22 cellular contexts compared by ENCODE assay signal in the genomic region with DNA sequence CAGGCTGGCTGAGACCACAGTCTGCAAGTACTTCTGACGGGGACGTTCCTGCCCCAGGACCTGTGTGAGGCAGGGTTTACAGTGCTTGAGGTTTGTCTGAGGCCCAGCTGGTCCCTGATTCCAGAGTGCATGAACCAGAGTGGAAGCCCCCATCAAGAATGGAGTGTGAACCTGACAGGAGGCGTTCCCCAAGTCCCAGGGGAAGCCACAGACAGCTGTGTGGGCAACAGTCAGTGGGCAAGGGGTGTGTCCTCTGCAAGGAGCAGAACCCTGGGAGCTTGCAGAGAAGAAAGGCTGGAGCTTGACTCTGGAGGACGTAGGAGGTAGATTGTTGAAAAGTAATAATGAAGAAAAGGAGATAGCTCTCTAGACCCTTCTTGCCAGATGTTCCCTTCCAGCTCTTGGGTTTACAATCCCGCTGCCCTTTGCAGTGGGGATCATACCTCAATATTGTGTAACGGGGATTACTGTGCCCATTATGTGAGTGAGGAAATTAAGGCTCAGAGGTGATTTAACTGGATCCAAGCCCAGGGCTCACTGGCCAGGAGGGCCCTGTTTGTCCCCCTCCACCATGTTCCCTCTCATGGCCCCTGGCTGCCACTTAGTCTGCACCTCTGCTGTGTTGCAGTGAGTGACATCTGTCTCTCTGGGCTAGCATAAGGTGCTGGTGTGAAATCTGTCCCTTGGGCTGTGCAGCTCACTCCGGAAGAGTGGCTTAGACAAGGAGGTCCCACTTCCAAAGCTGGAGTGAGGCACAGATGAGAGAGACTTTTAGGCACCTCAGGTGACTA. TPM values are rescaled to one million over a fixed set of nuclear protein-coding genes. Genes with fewer than 3 reads are reported as not detected.
DNase-seq lines count a peak whose midpoint lies in the region; ATAC-seq and TF ChIP-seq lines count a peak whose summit lies in the region.
"Had no signal": no experiment of that assay in that cellular context is flagged by ENCODE, and none has a peak within 500 bp of the region (broad histone marks: within the 10 kb centered on the region; RNA-seq: fewer than 3 reads in every experiment).

No MANE protein-coding gene starts in this region.

- no peak overlapping the region for H2BK12ac ChIP-seq in neuronal stem cell (ENCODE audit: low read length)

- peaks cover 8 to 9% of the 10 kb centered on the region in 2 donors for H3K9me3 ChIP-seq in neuronal stem cell (replicated peaks in 1 of 2; ENCODE audit: control insufficient read depth in 2 of 2, insufficient read depth in 1 of 2, low read depth in 1 of 2, low read length in 2 of 2)

- no peak overlapping the region for H3K27ac ChIP-seq in neuronal stem cell (replicated peaks; ENCODE audit: low read length)
- H3K27ac ChIP-seq: 22Rv1 had no signal

- H4K8ac ChIP-seq in neuronal stem cell (ENCODE audit: low read depth, low read length) = no peak overlapping the region

- no peak overlapping the region for H3K18ac ChIP-seq in neuronal stem cell (ENCODE audit: low read length)

- peaks cover 3% of the 10 kb centered on the region in 2 donors for H3K4me1 ChIP-seq in neuronal stem cell (ENCODE audit: control insufficient read depth in 2 of 2, insufficient read depth in 1 of 2, low read depth in 1 of 2, low read length in 2 of 2)

- H3K27me3 Mint-ChIP-seq in dendritic cell treated with granulocyte-macrophage colony-stimulating factor and Interleukin-4, amounts not matched to agents 40 ng/mL and 50 ng/mL, for 4 days = no peaks in the 10 kb centered on the region
- H3K27me3 Mint-ChIP-seq in mesothelial cell of epicardium (ENCODE audit: low read depth) = no peaks in the 10 kb centered on the region
- H3K27me3 Mint-ChIP-seq: CD8-positive, alpha-beta memory T cell; IgD-negative memory B cell had no signal

- H3K79me1 ChIP-seq in neuronal stem cell (ENCODE audit: low read depth, low read length) = peaks cover 3% of the 10 kb centered on the region

- H2BK120ac ChIP-seq in neuronal stem cell (ENCODE audit: low read depth, low read length) = no peak overlapping the region

- H3K23ac ChIP-seq in neuronal stem cell (ENCODE audit: low read depth, low read length, poor library complexity) = peak overlapping the region; percentile 31

- H3K36me3 Mint-ChIP-seq in dendritic cell treated with granulocyte-macrophage colony-stimulating factor and Interleukin-4, amounts not matched to agents 40 ng/mL and 50 ng/mL, for 4 days (ENCODE audit: low read depth) = peaks cover 73% of the 10 kb centered on the region
- H3K36me3 Mint-ChIP-seq in mesothelial cell of epicardium = peaks cover 57% of the 10 kb centered on the region

- H3K27me3 ChIP-seq in neuronal stem cell (ENCODE audit: control insufficient read depth in 3 of 3, insufficient read depth in 3 of 3, low read depth in 1 of 3, low read length in 3 of 3) = no peaks in the 10 kb centered on the region

- H2AK5ac ChIP-seq in neuronal stem cell (ENCODE audit: low read depth, low read length) = no peak overlapping the region

- no peak for ATAC-seq in left lobe of liver
- ATAC-seq in GM19035 (IDR thresholded peaks at IDR 0.05; ENCODE audit: unreplicated experiment) = no peak
- ATAC-seq: SK-N-SH treated with all-trans-retinoic acid at 6 μM for 48 hours had no signal

- no peak overlapping the region for H2AFZ ChIP-seq in neuronal stem cell (ENCODE audit: low read length)

- peaks cover 43 to 62% of the 10 kb centered on the region in 2 donors for H3K36me3 ChIP-seq in neuronal stem cell (replicated peaks in 1 of 2; ENCODE audit: control insufficient read depth in 2 of 2, insufficient read depth in 2 of 2, low read length in 2 of 2)

- H3K4me1 Mint-ChIP-seq in dendritic cell treated with granulocyte-macrophage colony-stimulating factor and Interleukin-4, amounts not matched to agents 40 ng/mL and 50 ng/mL, for 4 days (ENCODE audit: low read depth) = peaks cover 43% of the 10 kb centered on the region
- H3K4me1 Mint-ChIP-seq in mesothelial cell of epicardium = peaks cover 7% of the 10 kb centered on the region

- peak overlapping the region; percentile 5 for H3K27ac Mint-ChIP-seq in dendritic cell treated with granulocyte-macrophage colony-stimulating factor and Interleukin-4, amounts not matched to agents 40 ng/mL and 50 ng/mL, for 4 days
- no peak overlapping the region for H3K27ac Mint-ChIP-seq in mesothelial cell of epicardium
- H3K27ac Mint-ChIP-seq: IgD-negative memory B cell had no signal

- H3K14ac ChIP-seq in neuronal stem cell (ENCODE audit: low read length) = no peak overlapping the region

- peaks cover 13% of the 10 kb centered on the region for H3K9me3 Mint-ChIP-seq in dendritic cell treated with granulocyte-macrophage colony-stimulating factor and Interleukin-4, amounts not matched to agents 40 ng/mL and 50 ng/mL, for 4 days
- H3K9me3 Mint-ChIP-seq in mesothelial cell of epicardium = peaks cover 21% of the 10 kb centered on the region

- H3K4me2 ChIP-seq in neuronal stem cell (ENCODE audit: insufficient read depth, low read length, poor library complexity, severe bottlenecking) = no peak overlapping the region

- WGBS in neuronal stem cell (ENCODE audit: extremely low coverage in 2 of 2, insufficient read length in 2 of 2, insufficient replicate concordance in 1 of 2), 2 donors = no CpG with 5 or more reads among the region's 7 CpGs

- peak overlapping the region; percentile 25 for H3K9ac ChIP-seq in neuronal stem cell (ENCODE audit: low read depth, low read length, poor library complexity)

- no peak overlapping the region for H3K4ac ChIP-seq in neuronal stem cell (ENCODE audit: low read length)

- H4K91ac ChIP-seq in neuronal stem cell (ENCODE audit: low read depth, low read length, poor library complexity) = no peak overlapping the region

- no peak overlapping the region for H3K4me3 Mint-ChIP-seq in dendritic cell treated with granulocyte-macrophage colony-stimulating factor and Interleukin-4, amounts not matched to agents 40 ng/mL and 50 ng/mL, for 4 days
- no peak overlapping the region for H3K4me3 Mint-ChIP-seq in mesothelial cell of epicardium
- H3K4me3 Mint-ChIP-seq: CD8-positive, alpha-beta memory T cell had no signal

- DNase-seq in DMS 273 (lab: John Stamatoyannopoulos, UW; ENCODE audit: unreplicated experiment) = peak; percentile 10
- DNase-seq in DMS 273 treated with DMSO at 0.1 percent for 48 hours (lab: John Stamatoyannopoulos, UW) = no peak
- DNase-seq in neuronal stem cell (ENCODE audit: low spot score) = no peak
- no peak for DNase-seq in left lobe of liver (ENCODE audit: low spot score)
- no peak for DNase-seq in mesothelial cell of epicardium (ENCODE audit: low spot score in 2 of 2, unreplicated experiment in 2 of 2)
- DNase-seq: CD8-positive, alpha-beta memory T cell; HCEC 1CT; MM.1S; NCI-H1417 treated with DMSO at 0.1 percent for 48 hours; NCI-H2081; NCI-H226; NCI-H526; NK-92 treated with Interleukin-12 subunit alpha and Interleukin-12 subunit beta, amount 100 ng/mL, for 24 hours; SHP77 treated with DMSO at 0.1 percent for 48 hours had no signal

- TF ChIP-seq CTCF in mesothelial cell of epicardium (IDR thresholded peaks at IDR 0.05; ENCODE audit: unreplicated experiment) = no peak

- H3K4me3 ChIP-seq in neuronal stem cell (ENCODE audit: low read length in 2 of 2) = no peak overlapping the region

- H2BK15ac ChIP-seq in neuronal stem cell (ENCODE audit: low read length) = no peak overlapping the region

- intact Hi-C loops in dendritic cell treated with granulocyte-macrophage colony-stimulating factor and Interleukin-4, amounts not matched to agents 40 ng/mL and 50 ng/mL, for 4 days (cut with micrococcal nuclease) = no loop called here

- no peak overlapping the region for H2BK5ac ChIP-seq in neuronal stem cell (ENCODE audit: low read length)

- TF ChIP-seq POLR2A in GM19099 (IDR thresholded peaks at IDR 0.05; ENCODE audit: extremely low read depth, insufficient read length, low read depth) = peak; percentile 12

RNA-seq across cellular contexts. Expression of gene DBI, which starts 6.2 kb away (rescaled TPM):
- 678 TPM for polyA plus RNA-seq in neuronal stem cell (2013, experiment 1 of 2)
- polyA plus RNA-seq in neuronal stem cell (2013, experiment 2 of 2) = 678 TPM
- 194 TPM for total RNA-seq in left lobe of liver
- 38.9 to 44.9 TPM (median 43.3 TPM) in 3 replicates for total RNA-seq in mesothelial cell of epicardium

RNA-seq across cellular contexts. Expression of gene C2orf76, which starts 6.3 kb away (rescaled TPM):
- 20.8 TPM for polyA plus RNA-seq in neuronal stem cell (2013, experiment 1 of 2)
- polyA plus RNA-seq in neuronal stem cell (2013, experiment 2 of 2) = 21.6 TPM
- total RNA-seq in left lobe of liver = 3.0 TPM
- total RNA-seq in mesothelial cell of epicardium = 8.4 to 12.2 TPM (median 9.2 TPM) in 3 replicates

RNA-seq across cellular contexts. Expression of gene TMEM37, which starts 58.7 kb away (rescaled TPM):
- polyA plus RNA-seq in neuronal stem cell (2013, experiment 1 of 2) = 0.71 TPM
- 0.58 TPM for polyA plus RNA-seq in neuronal stem cell (2013, experiment 2 of 2)
- 85.7 TPM for total RNA-seq in left lobe of liver
- total RNA-seq in mesothelial cell of epicardium = 11.9 to 13.6 TPM (median 12.6 TPM) in 3 replicates
- total RNA-seq: CD8-positive, alpha-beta memory T cell; OCI-LY7; RPMI7951 had no signal
- polyA plus RNA-seq: CD8-positive, alpha-beta memory T cell; IgD-negative memory B cell had no signal
